8 cellular contexts compared by ENCODE assay signal in the genomic region with DNA sequence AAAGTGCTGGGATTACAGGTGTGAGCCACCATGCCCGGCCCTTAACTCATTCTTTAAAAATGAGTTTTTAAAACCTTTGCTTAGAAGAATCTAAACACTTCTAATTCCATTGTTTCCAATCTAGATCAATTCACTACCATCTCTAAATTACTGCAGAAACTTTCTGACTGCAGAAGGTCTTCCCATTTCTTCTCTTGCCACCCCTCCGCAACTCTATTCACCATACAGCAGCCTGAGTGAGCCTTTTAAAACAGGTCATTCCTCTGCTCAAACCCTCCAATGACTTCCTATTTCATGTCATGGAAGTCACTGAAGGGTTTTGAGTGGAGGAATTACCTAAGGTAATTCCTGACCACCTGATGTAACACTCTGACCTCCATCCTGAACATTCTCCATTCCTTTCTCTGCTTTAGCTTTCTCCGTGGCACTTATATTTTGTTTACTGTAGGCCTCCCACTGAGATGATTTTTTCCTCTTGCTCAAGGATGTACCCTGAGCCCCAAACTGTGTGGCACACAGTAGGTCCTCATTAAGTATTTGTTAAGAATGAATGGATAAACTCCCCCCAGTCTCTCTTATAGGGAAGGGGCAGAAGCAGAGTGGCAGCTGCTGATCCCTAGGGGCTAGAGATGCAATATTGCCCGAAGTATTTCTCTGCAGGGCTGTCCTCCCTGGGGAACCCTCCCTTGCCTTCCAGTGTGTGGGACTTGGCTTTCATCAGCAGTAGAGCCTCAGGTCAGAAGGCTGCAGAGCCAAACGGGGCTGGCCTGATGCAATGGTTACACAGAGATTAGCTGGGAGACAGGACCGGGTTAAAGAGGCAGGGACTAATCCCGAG.
DNase-seq lines count a peak whose midpoint lies in the region; ATAC-seq and TF ChIP-seq lines count a peak whose summit lies in the region.

No MANE protein-coding gene starts in this region.

- H3K27me3 ChIP-seq in brain microvascular endothelial cell (replicated peaks) (no peaks in the 10 kb centered on the region), layer of hippocampus (ENCODE audit: control insufficient read depth, insufficient read depth, low read length) (no peaks in the 10 kb centered on the region)

- DNase-seq in EL (peak; percentile 43), NCI-H1436 (lab: John Stamatoyannopoulos, UW) (peak; percentile 54), brain microvascular endothelial cell (peak; percentile 48), substantia nigra (lab: John Stamatoyannopoulos, UW) (peak in 1 of 49 donors; percentile 30)
- no peak for DNase-seq in effector CD4-positive, alpha-beta T cell

- peak overlapping the region; percentile 80 for H3K4me3 ChIP-seq in brain microvascular endothelial cell (ENCODE audit: low read depth, low read length)

- H3K36me3 ChIP-seq in brain microvascular endothelial cell (replicated peaks) = peaks cover 44% of the 10 kb centered on the region

- in situ Hi-C loops in brain microvascular endothelial cell (cut with HindIII; ENCODE audit: low pct_ligation_motif_present, low sequenced_read_pairs) = no loop called here

- ATAC-seq in HG02885 (IDR thresholded peaks at IDR 0.05; ENCODE audit: poor library complexity, unreplicated experiment) = no peak
- no peak for ATAC-seq in HG03280 (IDR thresholded peaks at IDR 0.05; ENCODE audit: unreplicated experiment)

- TF ChIP-seq CTCF in brain microvascular endothelial cell (IDR thresholded peaks at IDR 0.05; ENCODE audit: low read depth, low read length, missing control alignments) = no peak

- H3K27ac ChIP-seq in brain microvascular endothelial cell = peak overlapping the region; percentile 98
- H3K27ac ChIP-seq in layer of hippocampus (ENCODE audit: low read depth, low read length) = peak overlapping the region; percentile 100
- peak overlapping the region; percentile 89 for H3K27ac ChIP-seq in substantia nigra (ENCODE audit: low read depth, low read length, poor library complexity, severe bottlenecking)
